Comparison of ENCODE assay signal across 13 cellular contexts in the genomic region with DNA sequence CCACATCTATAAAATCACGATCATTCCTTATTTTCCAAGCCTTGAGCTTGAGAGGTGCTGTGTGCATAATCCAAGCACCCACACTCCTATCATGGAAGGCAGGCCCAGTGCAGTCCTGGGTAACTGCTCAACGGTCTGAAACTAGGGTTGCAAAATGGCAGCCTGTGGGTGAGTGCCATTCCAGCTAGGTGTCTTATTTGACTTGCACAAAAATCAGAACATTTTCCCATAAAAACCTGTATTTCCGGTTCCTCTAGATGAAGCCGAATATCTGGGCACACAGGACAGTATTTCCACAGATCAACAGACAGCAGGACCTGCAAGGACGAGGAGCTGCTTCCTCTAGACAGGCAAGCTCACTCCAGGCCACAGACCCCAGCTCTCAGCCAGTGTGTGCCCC.
"Had no signal": no experiment of that assay in that cellular context is flagged by ENCODE, and none has a peak within 500 bp of the region (broad histone marks: within the 10 kb centered on the region; RNA-seq: fewer than 3 reads in every experiment).

No MANE protein-coding gene starts in this region.

- DNase-seq: activated CD4-positive, alpha-beta T cell treated with anti-CD3 and anti-CD28 coated beads for 48 hours; activated CD8-positive, alpha-beta T cell treated with anti-CD3 and anti-CD28 coated beads for 36 hours; activated effector memory CD4-positive, alpha-beta T cell treated with anti-CD3 and anti-CD28 coated beads, Interleukin-2, amount 50 U/mL, for 16 hours; activated T-cell treated with anti-CD3 and anti-CD28 coated beads, Interleukin-2, amount 50 U/mL, for 4 hours; erythroblast; naive thymus-derived CD4-positive, alpha-beta T cell; right lobe of liver; stimulated activated naive CD8-positive, alpha-beta T cell treated with anti-CD3 and anti-CD28 coated beads, Interleukin-15, Interleukin-2, amounts not matched to agents 100 U/mL and 50 U/mL, for 24 hours; T-helper 2 cell had no signal

- H3K4me3 ChIP-seq: adrenal gland, cardiac muscle cell, right lobe of liver had no signal

- H3K4me1 ChIP-seq: adrenal gland had no signal

- H3K36me3 ChIP-seq: adrenal gland, cardiac muscle cell, right lobe of liver had no signal

- ATAC-seq: activated CD8-positive, alpha-beta T cell treated with anti-CD3 and anti-CD28 coated beads for 36 hours; activated T-cell treated with anti-CD3 and anti-CD28 coated beads, Interleukin-2, amount 50 U/mL, for 4 hours; left lobe of liver; naive thymus-derived CD4-positive, alpha-beta T cell; stimulated activated naive CD8-positive, alpha-beta T cell treated with anti-CD3 and anti-CD28 coated beads, Interleukin-15, Interleukin-2, amounts not matched to agents 100 U/mL and 50 U/mL, for 24 hours; WTC11 had no signal

- H3K27me3 ChIP-seq: adrenal gland, cardiac muscle cell, right lobe of liver had no signal

- H3K27ac ChIP-seq: adrenal gland, cardiac muscle cell, right lobe of liver had no signal

- H3K9me3 ChIP-seq: adrenal gland, right lobe of liver had no signal
